In genomic region chr4:95548738-95549245, GRCh38 we compare ENCODE assay signal across 9 cellular contexts. TPM values are rescaled to one million over a fixed set of nuclear protein-coding genes. Genes with fewer than 3 reads are reported as not detected.
DNase-seq lines count a peak whose midpoint lies in the region; ATAC-seq and TF ChIP-seq lines count a peak whose summit lies in the region.
"Had no signal": no experiment of that assay in that cellular context is flagged by ENCODE, and none has a peak within 500 bp of the region (broad histone marks: within the 10 kb centered on the region; RNA-seq: fewer than 3 reads in every experiment).

UNC5C (minus strand) TSS chr4:95548973.

- peaks cover 23% of the 10 kb centered on the region for H3K4me1 Mint-ChIP-seq in stimulated activated naive CD8-positive, alpha-beta T cell treated with anti-CD3 and anti-CD28 coated beads, Interleukin-15, Interleukin-2, amounts not matched to agents 100 ng/mL and 50 ng/mL, for 24 hours (ENCODE audit: low read depth)
- H3K4me1 Mint-ChIP-seq in naive thymus-derived CD8-positive, alpha-beta T cell = peaks cover 6 to 25% (median 19%) of the 10 kb centered on the region in 4 donors

- peak; percentile 9 for TF ChIP-seq CTCF in WERI-Rb-1 (IDR thresholded peaks at IDR 0.05; ENCODE audit: low read depth, low read length)
- TF ChIP-seq CTCF in fibroblast of the aortic adventitia (IDR thresholded peaks at IDR 0.05; ENCODE audit: insufficient read depth, low read length) = no peak

- H3K27ac Mint-ChIP-seq in stimulated activated naive CD8-positive, alpha-beta T cell treated with anti-CD3 and anti-CD28 coated beads, Interleukin-15, Interleukin-2, amounts not matched to agents 100 ng/mL and 50 ng/mL, for 24 hours = no peak within 1 kb of the TSS
- peak within 1 kb of the TSS in 1 of 10 donors; percentile 10 for H3K27ac Mint-ChIP-seq in naive thymus-derived CD8-positive, alpha-beta T cell

- no peaks in the 10 kb centered on the region for H3K36me3 ChIP-seq in WERI-Rb-1

- no peak within 1 kb of the TSS for H3K27ac ChIP-seq in WERI-Rb-1

- no peaks in the 10 kb centered on the region for H3K36me3 Mint-ChIP-seq in stimulated activated naive CD8-positive, alpha-beta T cell treated with anti-CD3 and anti-CD28 coated beads, Interleukin-15, Interleukin-2, amounts not matched to agents 100 ng/mL and 50 ng/mL, for 24 hours (ENCODE audit: low read depth)
- no peaks in the 10 kb centered on the region for H3K36me3 Mint-ChIP-seq in naive thymus-derived CD8-positive, alpha-beta T cell

- H3K27me3 ChIP-seq in WERI-Rb-1 (ENCODE audit: insufficient read depth, low read depth, severe bottlenecking) = no peaks in the 10 kb centered on the region

- peak within 1 kb of the TSS; percentile 70 for H3K4me3 Mint-ChIP-seq in stimulated activated naive CD8-positive, alpha-beta T cell treated with anti-CD3 and anti-CD28 coated beads, Interleukin-15, Interleukin-2, amounts not matched to agents 100 ng/mL and 50 ng/mL, for 24 hours
- peak within 1 kb of the TSS; percentile 45 to 79 (median 70) for H3K4me3 Mint-ChIP-seq in naive thymus-derived CD8-positive, alpha-beta T cell

- POLR2A ChIA-PET in naive thymus-derived CD8-positive, alpha-beta T cell (lab: Charles Lee) = no interaction called here

- peak within 1 kb of the TSS; percentile 83 for H3K4me3 ChIP-seq in WERI-Rb-1 (ENCODE audit: low read depth, low read length)
- peak within 1 kb of the TSS; percentile 70 for H3K4me3 ChIP-seq in fibroblast of the aortic adventitia (ENCODE audit: low read depth, low read length)

- no peak for ATAC-seq in stimulated activated naive CD8-positive, alpha-beta T cell treated with anti-CD3 and anti-CD28 coated beads, Interleukin-15, Interleukin-2, amounts not matched to agents 100 U/mL and 50 U/mL, for 24 hours
- no peak for ATAC-seq in naive thymus-derived CD8-positive, alpha-beta T cell
- no peak for ATAC-seq in HG02938 (IDR thresholded peaks at IDR 0.05; ENCODE audit: unreplicated experiment)

- H3K9me3 ChIP-seq in WERI-Rb-1 (ENCODE audit: severe bottlenecking) = no peaks in the 10 kb centered on the region

- H3K27me3 Mint-ChIP-seq in stimulated activated naive CD8-positive, alpha-beta T cell treated with anti-CD3 and anti-CD28 coated beads, Interleukin-15, Interleukin-2, amounts not matched to agents 100 ng/mL and 50 ng/mL, for 24 hours = peaks cover 53% of the 10 kb centered on the region
- peaks cover 21 to 47% (median 43%) of the 10 kb centered on the region in 5 donors for H3K27me3 Mint-ChIP-seq in naive thymus-derived CD8-positive, alpha-beta T cell

- DNase-seq in stimulated activated naive CD8-positive, alpha-beta T cell treated with anti-CD3 and anti-CD28 coated beads, Interleukin-15, Interleukin-2, amounts not matched to agents 100 U/mL and 50 U/mL, for 24 hours = no peak
- DNase-seq in WERI-Rb-1 (peak; percentile 76), fibroblast of the aortic adventitia (ENCODE audit: low read depth) (peak; percentile 69), HCEC 1CT (no peak), SHP77 treated with DMSO at 0.1 percent for 48 hours (lab: John Stamatoyannopoulos, UW) (no peak)
- no peak for DNase-seq in naive thymus-derived CD8-positive, alpha-beta T cell

- H3K9me3 Mint-ChIP-seq in stimulated activated naive CD8-positive, alpha-beta T cell treated with anti-CD3 and anti-CD28 coated beads, Interleukin-15, Interleukin-2, amounts not matched to agents 100 ng/mL and 50 ng/mL, for 24 hours = no peaks in the 10 kb centered on the region
- H3K9me3 Mint-ChIP-seq in naive thymus-derived CD8-positive, alpha-beta T cell = peaks cover 0 to 4% (median 0%) of the 10 kb centered on the region in 9 donors

RNA-seq across cellular contexts. Expression of gene UNC5C, which starts in this region (rescaled TPM):
- total RNA-seq in fibroblast of the aortic adventitia (ENCODE audit: low replicate concordance) = 0.90 and 2.2 TPM in 2 replicates
- not detected for total RNA-seq in naive thymus-derived CD8-positive, alpha-beta T cell
- not detected for polyA plus RNA-seq in naive thymus-derived CD8-positive, alpha-beta T cell
- total RNA-seq: dermis microvascular lymphatic vessel endothelial cell had no signal

Comparison
In these comparisons a context has a peak if more than half of its experiments do, and no peak if none do; other contexts are left out.
1. DNase-seq: peak in WERI-Rb-1 (single experiment) and fibroblast of the aortic adventitia (single experiment); none in stimulated activated naive CD8-positive, alpha-beta T cell treated with anti-CD3 and anti-CD28 coated beads, Interleukin-15, Interleukin-2, amounts not matched to agents 100 U/mL and 50 U/mL, for 24 hours (single experiment), naive thymus-derived CD8-positive, alpha-beta T cell (0 of 10), HCEC 1CT (single experiment) and SHP77 treated with DMSO at 0.1 percent for 48 hours (single experiment).